19 cellular contexts compared by ENCODE assay signal in the genomic region with DNA sequence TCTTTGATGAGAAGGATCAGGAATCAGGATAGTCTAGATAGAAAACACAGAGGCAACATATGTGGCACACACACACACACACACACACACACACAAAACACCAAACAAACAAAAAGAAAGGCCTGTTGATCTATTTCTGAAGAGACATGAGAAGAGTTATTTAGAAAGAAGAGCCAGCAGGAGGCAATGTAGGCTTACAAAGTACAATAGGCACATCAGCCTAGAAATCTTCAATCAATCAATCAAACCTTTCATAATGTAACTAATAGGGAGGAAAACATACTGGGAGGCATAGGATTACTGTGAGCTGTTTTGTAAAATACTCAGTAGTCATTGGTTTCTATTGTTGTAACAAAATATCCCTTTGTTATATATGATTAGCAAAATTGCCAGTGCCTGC. TPM values are rescaled to one million over a fixed set of nuclear protein-coding genes. Genes with fewer than 3 reads are reported as not detected.
DNase-seq lines count a peak whose midpoint lies in the region; ATAC-seq, FAIRE-seq and TF ChIP-seq lines count a peak whose summit lies in the region.
"Had no signal": no experiment of that assay in that cellular context is flagged by ENCODE, and none has a peak within 500 bp of the region (broad histone marks: within the 10 kb centered on the region; RNA-seq: fewer than 3 reads in every experiment).

No MANE protein-coding gene starts in this region.

- H3K36me3 ChIP-seq in A673 (ENCODE audit: insufficient read depth, low read length, poor library complexity, severe bottlenecking) (no peaks in the 10 kb centered on the region), GM23248 (ENCODE audit: low read depth) (no peaks in the 10 kb centered on the region), keratinocyte (ENCODE audit: control insufficient read depth in 2 of 2, extremely low read depth in 1 of 2, insufficient read depth in 2 of 2, low read length in 2 of 2) (no peaks in the 10 kb centered on the region)

- H3K4me2 ChIP-seq in GM23248 (ENCODE audit: unreplicated experiment): no peak overlapping the region
- no peak overlapping the region for H3K4me2 ChIP-seq in keratinocyte (ENCODE audit: control insufficient read depth, extremely low read depth, insufficient read depth, low read depth, low read length)
- H3K4me2 ChIP-seq: KMS-11 had no signal

- H3K27me3 Mint-ChIP-seq in activated CD4-positive, alpha-beta T cell treated with anti-CD3 and anti-CD28 coated beads, Interleukin-2, amount 10 ng/mL, durations not matched to agents 7 days and 5 days: peaks cover 14% of the 10 kb centered on the region

- no peaks in the 10 kb centered on the region for H3K9me3 Mint-ChIP-seq in activated CD4-positive, alpha-beta T cell treated with anti-CD3 and anti-CD28 coated beads, Interleukin-2, amount 10 ng/mL, durations not matched to agents 7 days and 5 days

- H3K9me3 ChIP-seq in A673 (ENCODE audit: low read depth, low read length, poor library complexity, severe bottlenecking) (no peaks in the 10 kb centered on the region), GM23248 (ENCODE audit: low read depth) (no peaks in the 10 kb centered on the region), keratinocyte (ENCODE audit: control insufficient read depth, low read depth, low read length) (no peaks in the 10 kb centered on the region)

- TF ChIP-seq CTCF in A673 (conservative IDR thresholded peaks at IDR 0.05; ENCODE audit: low read depth, low read length) (peak; percentile 46), keratinocyte (optimal IDR thresholded peaks at IDR 0.05 in 1 of 3, IDR thresholded peaks at IDR 0.05 in 1 of 3, conservative IDR thresholded peaks at IDR 0.05 in 1 of 3; ENCODE audit: extremely low read depth in 1 of 3, insufficient read depth in 2 of 3, low read length in 3 of 3) (peak in 1 of 3 experiments; percentile 35)

- peaks cover 19% of the 10 kb centered on the region for H3K4me1 Mint-ChIP-seq in activated CD4-positive, alpha-beta T cell treated with anti-CD3 and anti-CD28 coated beads, Interleukin-2, amount 10 ng/mL, durations not matched to agents 7 days and 5 days

- POLR2A ChIA-PET in A673 (lab: Charles Lee; ENCODE audit: low non-redundant PET): no interaction called here
- POLR2A ChIA-PET in activated CD4-positive, alpha-beta T cell treated with anti-CD3 and anti-CD28 coated beads, Interleukin-2, amount 10 ng/mL, durations not matched to agents 7 days and 5 days (lab: Charles Lee): no interaction called here

- H2AFZ ChIP-seq in GM23248 (no peak overlapping the region), keratinocyte (ENCODE audit: control insufficient read depth, low read length) (no peak overlapping the region)

- H3K4me1 ChIP-seq in A673 (ENCODE audit: insufficient read depth, low read length, poor library complexity, severe bottlenecking): peaks cover 19% of the 10 kb centered on the region
- peaks cover 2% of the 10 kb centered on the region for H3K4me1 ChIP-seq in GM23248 (ENCODE audit: insufficient read depth)
- H3K4me1 ChIP-seq in keratinocyte (ENCODE audit: control insufficient read depth, extremely low read depth, insufficient read depth, low read length): no peaks in the 10 kb centered on the region

- no TSS peak for BruUV-seq in A673 (replicated peaks; lab: Mats Ljungman, UMichigan)

- H4K20me1 ChIP-seq in GM23248 (ENCODE audit: insufficient read depth): no peaks in the 10 kb centered on the region
- H4K20me1 ChIP-seq in keratinocyte (ENCODE audit: control insufficient read depth, extremely low read depth, insufficient read depth, low read length): no peaks in the 10 kb centered on the region

- H3K79me2 ChIP-seq in GM23248 (ENCODE audit: insufficient read depth) (no peaks in the 10 kb centered on the region), keratinocyte (ENCODE audit: control insufficient read depth, insufficient read depth, low read length) (no peaks in the 10 kb centered on the region)

- H3K4me3 ChIP-seq in A673 (ENCODE audit: low read depth, low read length, poor library complexity, severe bottlenecking) (no peak overlapping the region), GM23248 (no peak overlapping the region), keratinocyte (ENCODE audit: control insufficient read depth in 2 of 3, extremely low read depth in 1 of 3, insufficient read depth in 2 of 3, low read depth in 1 of 3, low read length in 3 of 3) (no peak overlapping the region)
- H3K4me3 ChIP-seq: dorsolateral prefrontal cortex had no signal

- H3K27me3 ChIP-seq in A673 (replicated peaks; ENCODE audit: insufficient read depth, low read depth, low read length, poor library complexity) (no peaks in the 10 kb centered on the region), GM23248 (replicated peaks; ENCODE audit: insufficient read depth) (no peaks in the 10 kb centered on the region), keratinocyte (ENCODE audit: control insufficient read depth, extremely low read depth, insufficient read depth, low read length) (no peaks in the 10 kb centered on the region)

- ATAC-seq in left lobe of liver (no peak), HG02852 (IDR thresholded peaks at IDR 0.05; ENCODE audit: unreplicated experiment) (no peak), HG03571 (IDR thresholded peaks at IDR 0.05; ENCODE audit: unreplicated experiment) (no peak)
- ATAC-seq: T-helper 17 cell had no signal

- no peaks in the 10 kb centered on the region for H3K36me3 Mint-ChIP-seq in activated CD4-positive, alpha-beta T cell treated with anti-CD3 and anti-CD28 coated beads, Interleukin-2, amount 10 ng/mL, durations not matched to agents 7 days and 5 days (ENCODE audit: low read depth)

- H3K9me1 ChIP-seq in keratinocyte (ENCODE audit: control insufficient read depth, extremely low read depth, insufficient read depth, low read length): no peaks in the 10 kb centered on the region

- H3K4me3 Mint-ChIP-seq in activated CD4-positive, alpha-beta T cell treated with anti-CD3 and anti-CD28 coated beads, Interleukin-2, amount 10 ng/mL, durations not matched to agents 7 days and 5 days: no peak overlapping the region
- H3K4me3 Mint-ChIP-seq: T-helper 17 cell had no signal

- H3K9ac ChIP-seq in GM23248: no peak overlapping the region
- no peak overlapping the region for H3K9ac ChIP-seq in keratinocyte (ENCODE audit: control insufficient read depth, extremely low read depth, insufficient read depth, low read length)
- H3K9ac ChIP-seq: KMS-11 had no signal

- H3F3A ChIP-seq in GM23248 (ENCODE audit: insufficient read depth): 0 out of 2 replicates have a peak, but pooled peaks cover 4% of the 10 kb centered on the region

- H3K27ac ChIP-seq in A673 (ENCODE audit: low read depth, low read length, poor library complexity, severe bottlenecking): no peak overlapping the region
- no peak overlapping the region for H3K27ac ChIP-seq in GM23248
- no peak overlapping the region for H3K27ac ChIP-seq in keratinocyte (ENCODE audit: control insufficient read depth, insufficient read depth, low read length)
- H3K27ac ChIP-seq: dorsolateral prefrontal cortex, KMS-11, RWPE1 had no signal

- DNase-seq in A673 (ENCODE audit: low spot score) (peak; percentile 44), GM23248 (peak; percentile 20), SK-MEL-5 (ENCODE audit: low read depth, low spot score) (peak; percentile 55), keratinocyte (ENCODE audit: low read depth, low spot score) (no peak), left lobe of liver (ENCODE audit: low spot score) (no peak)
- DNase-seq in activated CD4-positive, alpha-beta T cell treated with anti-CD3 and anti-CD28 coated beads, Interleukin-2, amount 10 ng/mL, durations not matched to agents 7 days and 5 days: no peak
- DNase-seq: activated CD4-positive, alpha-beta T cell treated with anti-CD3 and anti-CD28 coated beads, Interleukin-2, amount 50 U/mL, for 48 hours; aorta; DMS153; dorsolateral prefrontal cortex; mesenchymal stem cell; NCI-H1694; NCI-H510A treated with DMSO at 0.1 percent for 48 hours; substantia nigra; T-helper 17 cell had no signal

- dilution Hi-C loops in keratinocyte (cut with MboI; ENCODE audit: extremely low pct_ligation_motif_present, low sequenced_read_pairs): no loop called here

- no peaks in the 10 kb centered on the region for H3K9me2 ChIP-seq in GM23248 (ENCODE audit: insufficient read depth)

- intact Hi-C loops in A673 (cut with micrococcal nuclease; ENCODE audit: unreplicated experiment): no loop called here

- FAIRE-seq in keratinocyte (lab: Jason Lieb, UNC): peak; percentile 29

- CTCF ChIA-PET in A673 (lab: Charles Lee): no interaction called here
- CTCF ChIA-PET in activated CD4-positive, alpha-beta T cell treated with anti-CD3 and anti-CD28 coated beads, Interleukin-2, amount 10 ng/mL, durations not matched to agents 7 days and 5 days (lab: Charles Lee): interaction anchor here (0.7 kb wide), 1 partner anchor 10 kb away, joined by 3 read pairs; no protein-coding TSS in a partner anchor

- in situ Hi-C loops in GM23248 (cut with MboI) (no loop called here), SK-MEL-5 (cut with HindIII; ENCODE audit: low pct_unique_long_range_greater_than_20kb, low sequenced_read_pairs) (no loop called here)

- no peak overlapping the region for H3K27ac Mint-ChIP-seq in activated CD4-positive, alpha-beta T cell treated with anti-CD3 and anti-CD28 coated beads, Interleukin-2, amount 10 ng/mL, durations not matched to agents 7 days and 5 days
- H3K27ac Mint-ChIP-seq: T-helper 17 cell had no signal

RNA-seq across cellular contexts. Expression of gene TES, which starts 47.3 kb away (rescaled TPM):
- total RNA-seq in A673 (2021): 115 and 121 TPM in 2 replicates
- total RNA-seq in GM23248 (2014; rRNA removed; shearing (Covaris generic)): 32.6 and 41.5 TPM in 2 replicates
- 32.5 and 32.9 TPM in 2 replicates for polyA plus RNA-seq in GM23248 (2016; fragmentation: Nextera tagmentation; extraction: Ambion mirVana)
- total RNA-seq in SK-MEL-5 (2014; rRNA removed; shearing (Covaris generic)): 37.6 and 40.5 TPM in 2 replicates
- polyA plus RNA-seq in SK-MEL-5 (2015; cell fraction: cytosol; rRNA removed): 31.3 and 36.6 TPM in 2 replicates
- 17.7 and 19.4 TPM in 2 replicates for polyA plus RNA-seq in SK-MEL-5 (2015; cell fraction: nucleus; rRNA removed)
- 142 to 187 TPM (median 173 TPM) in 3 replicates for polyA plus RNA-seq in keratinocyte
- polyA plus RNA-seq in keratinocyte (2011; ENCODE audit: low read depth): 123 TPM
- 103 and 173 TPM in 2 replicates for polyA plus RNA-seq in keratinocyte (2011; cell fraction: cytosol; rRNA removed)
- polyA plus RNA-seq in keratinocyte (2011; cell fraction: nucleus; rRNA removed): 185 and 224 TPM in 2 replicates
- 78.6 and 92.7 TPM in 2 replicates for polyA plus RNA-seq in keratinocyte (2012; ENCODE audit: low replicate concordance)
- 78.7 to 141 TPM (median 137 TPM) in 3 replicates for polyA minus RNA-seq in keratinocyte
- polyA minus RNA-seq in keratinocyte (2011; cell fraction: cytosol; rRNA and poly(A)+ RNA removed): 104 TPM
- polyA minus RNA-seq in keratinocyte (2011; cell fraction: nucleus; rRNA and poly(A)+ RNA removed): 112 and 181 TPM in 2 replicates
- total RNA-seq in left lobe of liver: 7.5 TPM
- 100 to 1,000 TPM; 139 to 140 TPM for total RNA-seq in activated CD4-positive, alpha-beta T cell treated with anti-CD3 and anti-CD28 coated beads, Interleukin-2, amount 10 ng/mL, durations not matched to agents 7 days and 5 days

Comparison
In these comparisons a context has a peak if more than half of its experiments do, and no peak if none do; other contexts are left out.
1. DNase-seq: peak in A673 (single experiment), GM23248 (single experiment) and SK-MEL-5 (single experiment); none in keratinocyte (single experiment), left lobe of liver (single experiment) and activated CD4-positive, alpha-beta T cell treated with anti-CD3 and anti-CD28 coated beads, Interleukin-2, amount 10 ng/mL, durations not matched to agents 7 days and 5 days (single experiment).